In the genomic region with DNA sequence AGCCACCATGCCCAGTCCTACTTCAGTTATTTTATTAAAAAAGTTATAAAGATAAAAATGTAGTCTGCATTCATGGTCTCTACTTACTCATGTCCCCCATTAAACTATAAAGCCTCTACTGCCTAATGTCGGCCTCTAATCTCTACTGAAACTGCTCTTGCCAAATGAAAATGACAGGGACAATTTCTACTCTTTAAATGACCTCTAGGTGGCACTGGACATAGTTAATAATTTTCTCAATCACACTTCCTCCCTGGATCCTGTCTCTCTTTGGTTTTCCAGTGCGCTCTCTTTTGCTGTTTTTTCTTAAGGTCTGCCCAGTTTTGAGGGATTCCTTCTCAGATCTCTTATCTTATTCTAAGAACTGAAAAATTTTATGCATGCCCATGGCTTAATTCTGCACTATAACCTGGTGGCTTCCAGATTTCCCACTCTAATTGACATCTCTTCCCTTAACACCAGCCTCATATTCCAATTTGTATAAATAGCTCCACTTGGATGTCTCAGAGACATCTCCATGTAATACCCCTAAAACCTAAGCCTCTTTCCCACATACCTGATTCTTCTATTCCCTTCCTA, we compare ENCODE assay signal across 8 cellular contexts. TPM values are rescaled to one million over a fixed set of nuclear protein-coding genes. Genes with fewer than 3 reads are reported as not detected.
A peak's percentile ranks its signal among the peaks of the same experiment; 100 is the strongest.
DNase-seq lines count a peak whose midpoint lies in the region; ATAC-seq and TF ChIP-seq lines count a peak whose summit lies in the region.

No MANE protein-coding gene starts in this region.

- no peak overlapping the region for H3K27ac Mint-ChIP-seq in stimulated activated naive B cell treated with anti-CD40 and anti-IgM and Interleukin-4, amounts not matched to agents 10 μg/mL and 1 μg/mL and 100 μg/mL, for 72 hours

- H4K20me1 ChIP-seq in KMS-11 (ENCODE audit: insufficient read depth): no peaks in the 10 kb centered on the region

- no peak for TF ChIP-seq POLR2A in gastroesophageal sphincter (IDR thresholded peaks at IDR 0.05)

- H3K9me3 Mint-ChIP-seq in stimulated activated naive B cell treated with anti-CD40 and anti-IgM and Interleukin-4, amounts not matched to agents 10 μg/mL and 1 μg/mL and 100 μg/mL, for 72 hours: no peaks in the 10 kb centered on the region

- H3K4me1 ChIP-seq in KMS-11 (ENCODE audit: low read depth, poor library complexity, severe bottlenecking) (no peaks in the 10 kb centered on the region), gastroesophageal sphincter (no peaks in the 10 kb centered on the region)

- no peak overlapping the region for H3K4me3 Mint-ChIP-seq in stimulated activated naive B cell treated with anti-CD40 and anti-IgM and Interleukin-4, amounts not matched to agents 10 μg/mL and 1 μg/mL and 100 μg/mL, for 72 hours

- peaks cover 23 to 24% of the 10 kb centered on the region in 2 donors for H3K27me3 Mint-ChIP-seq in stimulated activated naive B cell treated with anti-CD40 and anti-IgM and Interleukin-4, amounts not matched to agents 10 μg/mL and 1 μg/mL and 100 μg/mL, for 72 hours

- no peaks in the 10 kb centered on the region for H3K9me3 ChIP-seq in gastroesophageal sphincter

- TF ChIP-seq EP300 in gastroesophageal sphincter (IDR thresholded peaks at IDR 0.05): no peak

- no peak overlapping the region for H3K27ac ChIP-seq in KMS-11
- H3K27ac ChIP-seq in gastroesophageal sphincter: no peak overlapping the region

- no peaks in the 10 kb centered on the region for H3K79me2 ChIP-seq in KMS-11 (ENCODE audit: insufficient read depth, low read depth)

- DNase-seq in NCI-H510A treated with DMSO at 0.1 percent for 48 hours (lab: John Stamatoyannopoulos, UW) (peak; percentile 5), NCI-H510A (lab: John Stamatoyannopoulos, UW) (no peak), ecto neural progenitor cell (ENCODE audit: low spot score) (no peak)
- no peak for DNase-seq in stimulated activated naive B cell treated with anti-CD40 and anti-IgM and Interleukin-4, amounts not matched to agents 10 μg/mL and 1 μg/mL and 100 μg/mL, for 72 hours

- no peak overlapping the region for H3K4me3 ChIP-seq in KMS-11 (IDR thresholded peaks at IDR 0.05; ENCODE audit: insufficient read depth, low read depth, low read length)
- H3K4me3 ChIP-seq in gastroesophageal sphincter: no peak overlapping the region

- H3K27me3 ChIP-seq in KMS-11 (ENCODE audit: insufficient read depth, low read depth) (no peaks in the 10 kb centered on the region), gastroesophageal sphincter (peaks cover 16% of the 10 kb centered on the region)

- TF ChIP-seq CTCF in KMS-11 (conservative IDR thresholded peaks at IDR 0.05; ENCODE audit: low read depth, low read length): peak; percentile 55
- peak; percentile 19 to 43 (median 26) for TF ChIP-seq CTCF in gastroesophageal sphincter (IDR thresholded peaks at IDR 0.05)

- H3K36me3 Mint-ChIP-seq in stimulated activated naive B cell treated with anti-CD40 and anti-IgM and Interleukin-4, amounts not matched to agents 10 μg/mL and 1 μg/mL and 100 μg/mL, for 72 hours: peaks cover 1 to 9% of the 10 kb centered on the region in 2 donors

- WGBS in gastroesophageal sphincter (ENCODE audit: low coverage in 1 of 2), 2 donors: 30 to 33% methylated on average over 1 to 2 of the region's 2 CpGs

- no peak overlapping the region for H3K9ac ChIP-seq in KMS-11

- H2AFZ ChIP-seq in KMS-11 (ENCODE audit: low read depth): no peak overlapping the region

- H3K4me1 Mint-ChIP-seq in stimulated activated naive B cell treated with anti-CD40 and anti-IgM and Interleukin-4, amounts not matched to agents 10 μg/mL and 1 μg/mL and 100 μg/mL, for 72 hours: peaks cover 11 to 20% of the 10 kb centered on the region in 2 donors

- ATAC-seq in SK-N-SH treated with all-trans-retinoic acid at 6 μM for 48 hours (peak; percentile 85), gastroesophageal sphincter (no peak), HG02970 (IDR thresholded peaks at IDR 0.05; ENCODE audit: low FRiP score, unreplicated experiment) (no peak)
- peak; percentile 36 to 69 for ATAC-seq in stimulated activated naive B cell treated with anti-CD40 and anti-IgM and Interleukin-4, amounts not matched to agents 10 μg/mL and 1 μg/mL and 100 μg/mL, for 72 hours (replicated peaks)

- H3K36me3 ChIP-seq in KMS-11 (ENCODE audit: insufficient read depth) (no peaks in the 10 kb centered on the region), gastroesophageal sphincter (no peaks in the 10 kb centered on the region)

- no peak overlapping the region for H3K4me2 ChIP-seq in KMS-11

TF ChIP-seq in SK-N-SH treated with all-trans-retinoic acid at 6 μM for 48 hours, 23 proteins besides CTCF, POLR2A, EP300 and RAD21:
- TF ChIP-seq OSR1 (CRISPR knock-in tag; IDR thresholded peaks at IDR 0.05) (no peak), ARNTL (CRISPR knock-in tag; IDR thresholded peaks at IDR 0.05; ENCODE audit: borderline replicate concordance, low read depth) (no peak), TSHZ2 (CRISPR knock-in tag; IDR thresholded peaks at IDR 0.05) (no peak), BACH2 (CRISPR knock-in tag; IDR thresholded peaks at IDR 0.05; ENCODE audit: borderline replicate concordance) (no peak), ZFP30 (CRISPR knock-in tag; IDR thresholded peaks at IDR 0.05) (no peak), RARB (CRISPR knock-in tag; IDR thresholded peaks at IDR 0.05) (no peak), POU6F1 (CRISPR knock-in tag; IDR thresholded peaks at IDR 0.05; ENCODE audit: borderline replicate concordance, low read depth) (no peak)

RNA-seq across cellular contexts. Expression of gene MTMR6, which starts 54.3 kb away (rescaled TPM):
- total RNA-seq in gastroesophageal sphincter: 10 to 100 TPM; 22.1 to 30.5 (median 25.0) TPM

Comparison
In these comparisons a context has a peak if more than half of its experiments do, and no peak if none do; other contexts are left out.
1. ATAC-seq: peak in SK-N-SH treated with all-trans-retinoic acid at 6 μM for 48 hours (single experiment) and stimulated activated naive B cell treated with anti-CD40 and anti-IgM and Interleukin-4, amounts not matched to agents 10 μg/mL and 1 μg/mL and 100 μg/mL, for 72 hours (2 of 2); none in gastroesophageal sphincter (single experiment) and HG02970 (single experiment).